ENCODE assay signal across 18 cellular contexts in genomic region chr14:75215520-75215919, GRCh38.
"Had no signal": no experiment of that assay in that cellular context is flagged by ENCODE, and none has a peak within 500 bp of the region (broad histone marks: within the 10 kb centered on the region; RNA-seq: fewer than 3 reads in every experiment).

No MANE protein-coding gene starts in this region.

- H3K27me3 Mint-ChIP-seq: activated T-cell treated with anti-CD3 and anti-CD28 coated beads, Interleukin-2, amount 50 U/mL, for 24 hours; stimulated activated naive CD8-positive, alpha-beta T cell treated with anti-CD3 and anti-CD28 coated beads, Interleukin-15, Interleukin-2, amounts not matched to agents 100 ng/mL and 50 ng/mL, for 24 hours had no signal

- DNase-seq: activated CD4-positive, alpha-beta memory T cell treated with anti-CD3 and anti-CD28 coated beads, Interleukin-2, amount 10 ng/mL, durations not matched to agents 7 days and 5 days; activated effector memory CD4-positive, alpha-beta T cell treated with anti-CD3 and anti-CD28 coated beads, Interleukin-2, amount 50 U/mL, for 16 hours; activated T-cell treated with anti-CD3 and anti-CD28 coated beads, Interleukin-2, amount 50 U/mL, for 24 hours; amniotic stem cell; foreskin melanocyte; hypothalamus; stimulated activated CD4-positive, alpha-beta T cell treated with anti-CD3 and anti-CD28 coated beads, Interleukin-2, amount 100 ng/mL, for 24 hours; transverse colon; uterus had no signal

- H3K9me3 ChIP-seq: right atrium auricular region, transverse colon, uterus had no signal

- H3K27ac Mint-ChIP-seq: activated naive CD4-positive, alpha-beta T cell treated with anti-CD3 and anti-CD28 coated beads, Interleukin-2, amount 50 U/mL, for 72 hours; activated T-cell treated with anti-CD3 and anti-CD28 coated beads, Interleukin-2, amount 50 U/mL, for 24 hours; mesothelial cell of epicardium; stimulated activated naive CD8-positive, alpha-beta T cell treated with anti-CD3 and anti-CD28 coated beads, Interleukin-15, Interleukin-2, amounts not matched to agents 100 ng/mL and 50 ng/mL, for 24 hours had no signal

- H3K36me3 Mint-ChIP-seq: activated naive CD4-positive, alpha-beta T cell treated with anti-CD3 and anti-CD28 coated beads, Interleukin-2, amount 50 U/mL, for 72 hours; mesothelial cell of epicardium had no signal

- ATAC-seq: activated naive CD4-positive, alpha-beta T cell treated with anti-CD3 and anti-CD28 coated beads, Interleukin-2, amount 50 U/mL, for 72 hours had no signal

- FAIRE-seq: keratinocyte, TTC549 had no signal

- H3K4me1 Mint-ChIP-seq: mesothelial cell of epicardium, neural crest cell had no signal

- H3K4me3 ChIP-seq: cardiac muscle cell, lung, right atrium auricular region, transverse colon, uterus had no signal

- H3K4me3 Mint-ChIP-seq: activated CD4-positive, alpha-beta memory T cell treated with anti-CD3 and anti-CD28 coated beads, Interleukin-2, amount 10 ng/mL, durations not matched to agents 7 days and 5 days; activated T-cell treated with anti-CD3 and anti-CD28 coated beads, Interleukin-2, amount 50 U/mL, for 24 hours; mesothelial cell of epicardium; neural crest cell; stimulated activated naive CD8-positive, alpha-beta T cell treated with anti-CD3 and anti-CD28 coated beads, Interleukin-15, Interleukin-2, amounts not matched to agents 100 ng/mL and 50 ng/mL, for 24 hours had no signal

- H3K4me1 ChIP-seq: right atrium auricular region, transverse colon, uterus had no signal

- H3K36me3 ChIP-seq: cardiac muscle cell, right atrium auricular region, transverse colon, uterus had no signal

- H3K27me3 ChIP-seq: cardiac muscle cell, right atrium auricular region, transverse colon, uterus had no signal

- H3K27ac ChIP-seq: cardiac muscle cell, right atrium auricular region, transverse colon, uterus had no signal

- H3K9me3 Mint-ChIP-seq: activated CD4-positive, alpha-beta memory T cell treated with anti-CD3 and anti-CD28 coated beads, Interleukin-2, amount 10 ng/mL, durations not matched to agents 7 days and 5 days; activated T-cell treated with anti-CD3 and anti-CD28 coated beads, Interleukin-2, amount 50 U/mL, for 24 hours; mesothelial cell of epicardium; neural crest cell; stimulated activated naive CD8-positive, alpha-beta T cell treated with anti-CD3 and anti-CD28 coated beads, Interleukin-15, Interleukin-2, amounts not matched to agents 100 ng/mL and 50 ng/mL, for 24 hours had no signal
